Comparison of ENCODE assay signal across 10 cellular contexts in the genomic region with DNA sequence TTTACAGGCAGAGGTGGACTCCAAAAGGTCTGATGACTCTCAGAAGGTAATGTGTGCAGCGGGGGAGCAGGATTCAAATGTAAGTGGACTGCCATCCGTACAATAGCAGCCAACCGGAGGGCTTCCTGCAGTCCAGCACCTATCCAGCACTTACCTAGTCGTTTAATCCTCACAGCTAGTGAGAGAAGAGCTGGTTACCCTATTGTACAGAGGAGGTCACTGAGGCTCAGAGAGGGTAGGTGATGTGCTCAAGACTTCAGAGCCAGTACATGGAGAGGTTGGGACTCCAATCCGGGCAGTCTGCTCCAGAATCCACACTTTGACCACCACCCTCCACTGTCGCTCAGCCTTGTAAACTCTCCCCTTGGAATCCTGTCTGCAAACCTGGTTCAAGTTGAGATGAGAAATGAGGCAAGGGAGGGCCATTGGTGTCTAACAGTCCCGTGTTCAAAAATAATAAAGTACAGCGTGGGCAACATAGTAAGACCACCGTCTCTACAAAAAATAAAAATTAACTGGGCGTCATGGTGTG. TPM values are rescaled to one million over a fixed set of nuclear protein-coding genes. Genes with fewer than 3 reads are reported as not detected.
DNase-seq lines count a peak whose midpoint lies in the region; ATAC-seq lines count a peak whose summit lies in the region.
"Had no signal": no experiment of that assay in that cellular context is flagged by ENCODE, and none has a peak within 500 bp of the region (broad histone marks: within the 10 kb centered on the region; RNA-seq: fewer than 3 reads in every experiment).

No MANE protein-coding gene starts in this region.

- H3K14ac ChIP-seq in trophoblast cell (ENCODE audit: low read length) = no peak overlapping the region

- peaks cover 7% of the 10 kb centered on the region for H3K9me3 ChIP-seq in trophoblast cell (ENCODE audit: insufficient read depth, low read depth, low read length)

- no peak overlapping the region for H2BK5ac ChIP-seq in trophoblast cell (ENCODE audit: low read depth, low read length, poor library complexity)

- no peaks in the 10 kb centered on the region for H3K79me2 ChIP-seq in trophoblast cell (ENCODE audit: control insufficient read depth, insufficient read depth, low read length, poor library complexity)

- H3K36me3 ChIP-seq in H7 (replicated peaks; ENCODE audit: control insufficient read depth, insufficient read depth, low read length) (no peaks in the 10 kb centered on the region), trophoblast cell (ENCODE audit: control insufficient read depth in 1 of 2, insufficient read depth in 2 of 2, low read length in 2 of 2) (no peaks in the 10 kb centered on the region)

- no peak overlapping the region for H2AFZ ChIP-seq in trophoblast cell (ENCODE audit: insufficient read depth, low read length, poor library complexity)

- H2BK12ac ChIP-seq in trophoblast cell (ENCODE audit: low read length) = no peak overlapping the region

- H3K18ac ChIP-seq in trophoblast cell (ENCODE audit: low read length) = no peak overlapping the region

- no CpG with 5 or more reads among the region's 10 CpGs for WGBS in trophoblast cell (ENCODE audit: extremely low coverage, insufficient coverage, insufficient read length)

- ATAC-seq in GM19455 (IDR thresholded peaks at IDR 0.05; ENCODE audit: unreplicated experiment) (no peak), GM21381 (IDR thresholded peaks at IDR 0.05; ENCODE audit: unreplicated experiment) (no peak)

- no peak overlapping the region for H4K12ac ChIP-seq in trophoblast cell (ENCODE audit: low read depth, low read length)

- no peak overlapping the region for H4K91ac ChIP-seq in trophoblast cell (ENCODE audit: low read depth, low read length)

- peaks cover 10% of the 10 kb centered on the region for H3K27me3 ChIP-seq in H7 (ENCODE audit: control insufficient read depth, insufficient read depth, low read length)
- peaks cover 6% of the 10 kb centered on the region for H3K27me3 ChIP-seq in trophoblast cell (ENCODE audit: insufficient read depth, low read length)

- H4K8ac ChIP-seq in trophoblast cell (ENCODE audit: low read depth, low read length) = no peak overlapping the region

- no peak overlapping the region for H3K27ac ChIP-seq in trophoblast cell (ENCODE audit: low read depth, low read length)

- peaks cover 3 to 4% of the 10 kb centered on the region in 2 experiments for H3K4me1 ChIP-seq in trophoblast cell (ENCODE audit: control insufficient read depth in 1 of 2, insufficient read depth in 2 of 2, low read length in 2 of 2)

- H3K9ac ChIP-seq in trophoblast cell (ENCODE audit: low read length) = no peak overlapping the region

- DNase-seq in COLO668 (lab: John Stamatoyannopoulos, UW; ENCODE audit: unreplicated experiment) = peak; percentile 55
- DNase-seq in H7 = peak; percentile 79
- DNase-seq in anterior cingulate cortex (lab: John Stamatoyannopoulos, UW) = peak in 30 of 58 donors; percentile 9 to 72 (median 26)
- peak; percentile 60 for DNase-seq in medulla oblongata (ENCODE audit: extremely low spot score)
- no peak for DNase-seq in trophoblast cell
- no peak for DNase-seq in middle frontal gyrus (ENCODE audit: extremely low spot score, low spot score)
- DNase-seq: CD4-positive, alpha-beta T cell had no signal

- H3K4me3 ChIP-seq in H7 (ENCODE audit: insufficient read depth, low read depth, low read length) (no peak overlapping the region), trophoblast cell (ENCODE audit: low read depth, low read length) (no peak overlapping the region)

- no peak overlapping the region for H3K4me2 ChIP-seq in trophoblast cell (ENCODE audit: low read length)

- no peak overlapping the region for H2BK120ac ChIP-seq in trophoblast cell (ENCODE audit: insufficient read depth, low read length, poor library complexity)

- no peak overlapping the region for H3K23ac ChIP-seq in trophoblast cell (ENCODE audit: low read length)

- no peak overlapping the region for H2AK5ac ChIP-seq in trophoblast cell (ENCODE audit: low read length)

- no peak overlapping the region for H3K4ac ChIP-seq in trophoblast cell (ENCODE audit: low read depth, low read length)

- no peaks in the 10 kb centered on the region for H3K79me1 ChIP-seq in trophoblast cell (ENCODE audit: low read length)

RNA-seq across cellular contexts. Expression of gene JAKMIP1, which starts 22.5 kb away (rescaled TPM):
- 8.2 and 10.3 TPM in 2 replicates for total RNA-seq in H7 (2014; rRNA removed; shearing (Covaris generic))
- polyA plus RNA-seq in trophoblast cell (2013) = 0.03 TPM in 1 of 2 replicates, not detected in the other
- total RNA-seq: lung microvascular endothelial cell had no signal

RNA-seq across cellular contexts. Expression of gene WFS1, which starts 46.8 kb away (rescaled TPM):
- 21.0 and 22.6 TPM in 2 replicates for total RNA-seq in H7 (2014; rRNA removed; shearing (Covaris generic))
- 65.0 and 74.6 TPM in 2 replicates for polyA plus RNA-seq in trophoblast cell (2013)

Comparison
In these comparisons a context has a peak if more than half of its experiments do, and no peak if none do; other contexts are left out.
1. DNase-seq: peak in COLO668 (single experiment), H7 (single experiment), anterior cingulate cortex (30 of 58) and medulla oblongata (single experiment); none in trophoblast cell (0 of 2) and middle frontal gyrus (single experiment).